ENCODE assay signal across 8 cellular contexts in genomic region chr1:234933475-234933874, GRCh38.
DNase-seq lines count a peak whose midpoint lies in the region; ATAC-seq and TF ChIP-seq lines count a peak whose summit lies in the region.
"Had no signal": no experiment of that assay in that cellular context is flagged by ENCODE, and none has a peak within 500 bp of the region (broad histone marks: within the 10 kb centered on the region; RNA-seq: fewer than 3 reads in every experiment).

No MANE protein-coding gene starts in this region.

- intact Hi-C loops in sciatic nerve (cut with DNase I), result no loop called here

- no peaks in the 10 kb centered on the region for H3K36me3 Mint-ChIP-seq in chondrocyte (ENCODE audit: low read depth)

- ATAC-seq in GM18870 (IDR thresholded peaks at IDR 0.05; ENCODE audit: unreplicated experiment) (peak; percentile 89), HG02588 (IDR thresholded peaks at IDR 0.05; ENCODE audit: unreplicated experiment) (peak; percentile 92), sciatic nerve (peak; percentile 77)

- no peaks in the 10 kb centered on the region for H3K9me3 Mint-ChIP-seq in chondrocyte (ENCODE audit: low read depth)
- H3K9me3 Mint-ChIP-seq: nephron had no signal

- H3K27ac Mint-ChIP-seq in chondrocyte (ENCODE audit: unreplicated experiment), result peak overlapping the region; percentile 60

- H3K4me3 Mint-ChIP-seq in chondrocyte (ENCODE audit: unreplicated experiment), result no peak overlapping the region
- H3K4me3 Mint-ChIP-seq: nephron had no signal

- H3K27me3 Mint-ChIP-seq in chondrocyte (ENCODE audit: low read depth), result no peaks in the 10 kb centered on the region

- DNase-seq in NOMO-1 treated with dmso at 0.1 percent for 144 hours (lab: John Stamatoyannopoulos, UW; ENCODE audit: unreplicated experiment), result peak; percentile 64
- no peak for DNase-seq in chondrocyte (ENCODE audit: low spot score)
- no peak for DNase-seq in sciatic nerve (ENCODE audit: low spot score)
- DNase-seq in NCI-H82 treated with DMSO at 0.1 percent for 48 hours (lab: John Stamatoyannopoulos, UW; ENCODE audit: unreplicated experiment), result no peak
- no peak for DNase-seq in NCI-H82 (lab: John Stamatoyannopoulos, UW)

- no peak for TF ChIP-seq CTCF in chondrocyte (IDR thresholded peaks at IDR 0.05)

- H3K4me1 Mint-ChIP-seq in chondrocyte (ENCODE audit: low read depth), result peaks cover 20% of the 10 kb centered on the region
